In genomic region chr1:173101589-173101988, GRCh38 we compare ENCODE assay signal across 34 cellular contexts. TPM values are rescaled to one million over a fixed set of nuclear protein-coding genes. Genes with fewer than 3 reads are reported as not detected.
"Had no signal": no experiment of that assay in that cellular context is flagged by ENCODE, and none has a peak within 500 bp of the region (broad histone marks: within the 10 kb centered on the region; RNA-seq: fewer than 3 reads in every experiment).

No MANE protein-coding gene starts in this region.

- H3K27ac ChIP-seq: left ventricle myocardium inferior, neural progenitor cell, neutrophil, parathyroid adenoma, right atrium auricular region, skin epidermis, stomach, testis, thyroid gland, transverse colon, upper lobe of left lung, vagina had no signal

- FAIRE-seq: islet of Langerhans, kidney had no signal

- H3K9ac ChIP-seq: neural progenitor cell, parathyroid adenoma had no signal

- H3K9me3 ChIP-seq: testis, thyroid gland had no signal

- ATAC-seq: left colon; natural killer cell; sciatic nerve; stimulated activated naive B cell treated with anti-CD40 and anti-IgM and Interleukin-4, amounts not matched to agents 10 μg/mL and 1 μg/mL and 100 μg/mL, for 72 hours; stimulated activated naive CD8-positive, alpha-beta T cell treated with anti-CD3 and anti-CD28 coated beads, Interleukin-15, Interleukin-2, amounts not matched to agents 100 U/mL and 50 U/mL, for 24 hours had no signal

- H3K36me3 ChIP-seq: neural progenitor cell, neutrophil, right atrium auricular region, stomach, thyroid gland, transverse colon, upper lobe of left lung, vagina had no signal

- H3K36me3 Mint-ChIP-seq: natural killer cell, neural progenitor cell had no signal

- H3K27me3 ChIP-seq: neural progenitor cell, neutrophil, right atrium auricular region, stomach, testis, thyroid gland, transverse colon, upper lobe of left lung, vagina had no signal

- DNase-seq: hypothalamus; immature natural killer cell; kidney; left colon; left ventricle myocardium inferior; mesendoderm; naive B cell; natural killer cell; nephron progenitor cell; occipital lobe; stimulated activated CD4-positive, alpha-beta T cell treated with anti-CD3 and anti-CD28 coated beads, Interleukin-12 subunit alpha, Interleukin-12 subunit beta, amount 100 ng/mL, for 4 hours; stimulated activated CD4-positive, alpha-beta T cell treated with anti-CD3 and anti-CD28 coated beads, Interleukin-15, amount 100 ng/mL, for 24 hours; stimulated activated CD4-positive, alpha-beta T cell treated with anti-CD3 and anti-CD28 coated beads, Interleukin-2, amount 100 ng/mL, for 24 hours; stimulated activated CD4-positive, alpha-beta T cell treated with anti-CD3 and anti-CD28 coated beads, Interleukin-4, amount 100 ng/mL, for 1 hour; stimulated activated naive B cell treated with anti-CD40 and anti-IgM and Interleukin-4, amounts not matched to agents 10 μg/mL and 1 μg/mL and 100 μg/mL, for 72 hours; stimulated activated naive CD8-positive, alpha-beta T cell treated with anti-CD3 and anti-CD28 coated beads, Interleukin-15, Interleukin-2, amounts not matched to agents 100 U/mL and 50 U/mL, for 24 hours; stomach; testis; thyroid gland; transverse colon; upper lobe of left lung had no signal

- H3K79me2 ChIP-seq: parathyroid adenoma had no signal

- H3K9me3 Mint-ChIP-seq: immature natural killer cell, natural killer cell, nephron progenitor cell, neural progenitor cell had no signal

- H3K27ac Mint-ChIP-seq: immature natural killer cell; mesothelial cell of epicardium; naive B cell; natural killer cell; nephron progenitor cell; neural progenitor cell; progenitor cell of endocrine pancreas; stimulated activated naive B cell treated with anti-CD40 and anti-IgM and Interleukin-4, amounts not matched to agents 10 μg/mL and 1 μg/mL and 100 μg/mL, for 72 hours had no signal

- H2AFZ ChIP-seq: neural progenitor cell, parathyroid adenoma had no signal

- H3K4me3 ChIP-seq: left ventricle myocardium inferior, lung, neural progenitor cell, right atrium auricular region, skin epidermis, stomach, testis, thyroid gland, transverse colon, upper lobe of left lung, vagina had no signal

- H3K4me1 ChIP-seq: left ventricle myocardium inferior, neural progenitor cell, parathyroid adenoma, right atrium auricular region, stomach, testis, thyroid gland, transverse colon, upper lobe of left lung, vagina had no signal

- H3K4me2 ChIP-seq: neural progenitor cell had no signal

RNA-seq across cellular contexts. Expression of gene TNFSF18, which starts 50.8 kb away (rescaled TPM):
- total RNA-seq: kidney, left ventricle myocardium inferior, osteocyte, progenitor cell of endocrine pancreas, right atrium auricular region, stomach, thyroid gland, transverse colon, vagina had no signal
- polyA plus RNA-seq: immature natural killer cell, urinary bladder had no signal
